Comparison of ENCODE assay signal across 1 cellular context in the genomic region with DNA sequence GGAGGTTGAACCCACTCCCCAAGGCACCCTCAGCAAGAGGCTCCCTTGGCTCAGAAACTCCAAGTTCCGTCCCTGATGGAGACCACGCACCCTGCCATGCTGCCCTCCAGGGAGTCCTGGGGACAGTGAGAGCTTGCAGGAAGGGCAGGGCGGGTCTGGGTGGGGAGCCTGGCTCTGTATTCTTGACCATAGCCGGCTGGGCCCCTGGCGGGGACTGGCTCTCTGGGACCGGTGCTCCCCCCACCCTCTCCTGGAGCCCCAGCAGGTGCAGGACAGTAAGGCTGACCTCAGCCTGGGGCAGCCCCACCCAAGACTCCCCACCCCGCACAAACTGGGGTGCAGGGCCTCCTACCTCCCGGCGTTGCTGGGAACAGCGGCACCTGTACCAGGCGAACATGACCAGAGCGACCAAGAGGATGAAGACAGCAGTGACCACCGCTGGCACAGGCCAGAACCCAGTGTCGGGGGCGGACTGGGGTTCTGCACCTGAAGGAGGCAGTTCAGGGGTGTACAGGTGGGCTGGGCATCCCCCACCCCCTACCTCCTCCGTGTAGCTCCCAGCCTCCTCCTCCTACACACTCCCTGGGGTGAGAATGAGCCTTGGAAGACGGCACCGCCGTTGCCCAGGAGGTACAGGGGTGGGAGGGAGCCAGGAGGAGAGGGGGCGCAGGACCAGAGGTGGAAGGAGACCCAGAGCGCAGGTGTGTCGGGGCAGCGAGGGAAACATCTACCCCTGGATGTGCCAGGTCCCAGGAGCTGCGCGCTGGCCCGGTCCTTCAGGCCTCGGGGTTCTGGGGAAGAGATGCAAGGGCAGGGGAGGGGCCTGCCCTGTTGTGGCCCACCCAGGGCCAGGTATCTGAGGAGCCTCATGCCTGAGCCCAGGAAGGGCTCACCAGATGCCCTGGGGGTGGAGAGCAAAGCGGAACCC.
TF ChIP-seq lines count a peak whose summit lies in the region.

No MANE protein-coding gene starts in this region.

TF ChIP-seq in A549, 52 proteins besides CTCF, POLR2A, EP300 and RAD21:
- no peak for TF ChIP-seq MYC (IDR thresholded peaks at IDR 0.05; ENCODE audit: borderline replicate concordance, low read length)
- TF ChIP-seq TP53 (CRISPR knock-in tag; IDR thresholded peaks at IDR 0.05), result no peak
- no peak for TF ChIP-seq USF2 (IDR thresholded peaks at IDR 0.05)
- no peak for TF ChIP-seq REST (IDR thresholded peaks at IDR 0.05)
- no peak for TF ChIP-seq PHF8 (IDR thresholded peaks at IDR 0.05; ENCODE audit: borderline replicate concordance, low read depth)
- no peak for TF ChIP-seq RCOR1 (IDR thresholded peaks at IDR 0.05; ENCODE audit: low read depth, low read length)
